Comparison of ENCODE assay signal across 17 cellular contexts in genomic region chr14:56172074-56172473, GRCh38. TPM values are rescaled to one million over a fixed set of nuclear protein-coding genes. Genes with fewer than 3 reads are reported as not detected.
DNase-seq lines count a peak whose midpoint lies in the region; ATAC-seq and TF ChIP-seq lines count a peak whose summit lies in the region.
"Had no signal": no experiment of that assay in that cellular context is flagged by ENCODE, and none has a peak within 500 bp of the region (broad histone marks: within the 10 kb centered on the region; RNA-seq: fewer than 3 reads in every experiment).

No MANE protein-coding gene starts in this region.

- no peaks in the 10 kb centered on the region for H3K79me2 ChIP-seq in osteoblast (ENCODE audit: insufficient read depth, low read length)

- CTCF ChIA-PET in Calu3 (lab: Charles Lee): interaction anchor here (0.6 kb wide), 1 partner anchor 578 kb away, joined by 4 read pairs; no protein-coding TSS in a partner anchor

- peaks cover 3% of the 10 kb centered on the region for H3K9me3 Mint-ChIP-seq in Calu3 (ENCODE audit: low read depth, unreplicated experiment)

- H3K4me1 Mint-ChIP-seq in Calu3 (ENCODE audit: low read depth, unreplicated experiment): peaks cover 46% of the 10 kb centered on the region

- 90 to 100% methylated on average over 2 to 3 of the region's 3 CpGs for WGBS in body of pancreas, 2 donors

- H3K9me3 ChIP-seq in body of pancreas (no peaks in the 10 kb centered on the region), osteoblast (ENCODE audit: low read depth, low read length) (no peaks in the 10 kb centered on the region)
- H3K9me3 ChIP-seq: adrenal gland, gastrocnemius medialis, HAP-1 had no signal

- peak overlapping the region; percentile 46 for H3K4me2 ChIP-seq in osteoblast (ENCODE audit: insufficient read depth, low read length)

- no peaks in the 10 kb centered on the region for H3K27me3 ChIP-seq in body of pancreas
- H3K27me3 ChIP-seq in osteoblast (ENCODE audit: insufficient read depth, low read length): no peaks in the 10 kb centered on the region
- H3K27me3 ChIP-seq: adrenal gland, gastrocnemius medialis had no signal

- H3K27ac ChIP-seq in body of pancreas: peak overlapping the region; percentile 6 to 70 (median 52)
- H3K27ac ChIP-seq in osteoblast (ENCODE audit: low read depth, low read length): peak overlapping the region; percentile 38
- H3K27ac ChIP-seq: C4-2B, SK-N-MC had no signal

- TF ChIP-seq POLR2A in body of pancreas (IDR thresholded peaks at IDR 0.05): no peak

- H3K36me3 ChIP-seq in body of pancreas (replicated peaks in 1 of 2; ENCODE audit: insufficient read depth in 1 of 2, low read depth in 2 of 2) (no peaks in the 10 kb centered on the region), osteoblast (ENCODE audit: insufficient read depth, low read length) (no peaks in the 10 kb centered on the region)
- H3K36me3 ChIP-seq: adrenal gland, gastrocnemius medialis, HAP-1 had no signal

- no peaks in the 10 kb centered on the region for H4K20me1 ChIP-seq in osteoblast (ENCODE audit: insufficient read depth, low read length)

- H3K4me3 ChIP-seq in Jurkat, Clone E6-1 (ENCODE audit: low read length): peak overlapping the region; percentile 17
- H3K4me3 ChIP-seq in body of pancreas: no peak overlapping the region
- no peak overlapping the region for H3K4me3 ChIP-seq in osteoblast (ENCODE audit: insufficient read depth, low read length)
- H3K4me3 ChIP-seq: adrenal gland, gastrocnemius medialis, GM12878, HAP-1, SK-N-MC had no signal

- intact Hi-C loops in Calu3 (cut with micrococcal nuclease; ENCODE audit: unreplicated experiment): no loop called here
- intact Hi-C loops in body of pancreas (cut with DNase I): no loop called here
- intact Hi-C loops in posterior cingulate gyrus (cut with DNase I): no loop called here

- TF ChIP-seq CTCF in Calu3 (IDR thresholded peaks at IDR 0.05; ENCODE audit: unreplicated experiment) (no peak), body of pancreas (IDR thresholded peaks at IDR 0.05) (no peak), osteoblast (IDR thresholded peaks at IDR 0.05; ENCODE audit: extremely low read depth, low read depth, low read length) (no peak)

- H3K27me3 Mint-ChIP-seq in Calu3 (ENCODE audit: unreplicated experiment): no peaks in the 10 kb centered on the region

- DNase-seq in Calu3 (no peak), body of pancreas (no peak), osteoblast (ENCODE audit: insufficient read length, low spot score, missing footprints) (no peak), posterior cingulate gyrus (no peak), DMS53 (lab: John Stamatoyannopoulos, UW) (no peak)
- DNase-seq in Jurkat, Clone E6-1 (ENCODE audit: low read depth, low spot score): no peak
- DNase-seq in stimulated activated CD4-positive, alpha-beta T cell treated with anti-CD3 and anti-CD28 coated beads, Interleukin-15, amount 100 ng/mL, for 24 hours: no peak
- DNase-seq: activated CD8-positive, alpha-beta memory T cell treated with anti-CD3 and anti-CD28 coated beads, Interleukin-2, amount 50 U/mL, for 48 hours; adrenal gland; gastrocnemius medialis; NCI-H187; NCI-H510A had no signal

- peak overlapping the region; percentile 12 for H3K27ac Mint-ChIP-seq in Calu3 (ENCODE audit: unreplicated experiment)

- BruUV-seq in Calu3 (replicated peaks; lab: Mats Ljungman, UMichigan): no TSS peak

- no peak overlapping the region for H3K4me3 Mint-ChIP-seq in Calu3 (ENCODE audit: low read depth, unreplicated experiment)

- H2AFZ ChIP-seq in osteoblast (ENCODE audit: low read length): peak overlapping the region; percentile 60

- H3K4me1 ChIP-seq in body of pancreas (peaks cover 100% of the 10 kb centered on the region), osteoblast (ENCODE audit: insufficient read depth, low read length) (peaks cover 11% of the 10 kb centered on the region)

- H3K36me3 Mint-ChIP-seq in Calu3 (ENCODE audit: insufficient read depth, unreplicated experiment): no peaks in the 10 kb centered on the region

- no peak for ATAC-seq in body of pancreas
- ATAC-seq in HG02759 (IDR thresholded peaks at IDR 0.05; ENCODE audit: unreplicated experiment): no peak
- ATAC-seq: gastrocnemius medialis, GM12878 had no signal

RNA-seq across cellular contexts. Expression of gene PELI2, which starts 53.9 kb away (rescaled TPM):
- total RNA-seq in Calu3 (2022) (14.7 and 19.5 TPM in 2 replicates), body of pancreas (10 to 100 TPM; 31.6 to 41.8 TPM), osteoblast (14.1 and 20.3 TPM in 2 replicates)
- 9.9 TPM for polyA plus RNA-seq in Jurkat, Clone E6-1 (2012; ENCODE audit: insufficient read depth, insufficient read length)
